Comparison of ENCODE assay signal across 8 cellular contexts in genomic region chr3:149812606-149813366, GRCh38. TPM values are rescaled to one million over a fixed set of nuclear protein-coding genes. Genes with fewer than 3 reads are reported as not detected.
DNase-seq lines count a peak whose midpoint lies in the region; ATAC-seq and TF ChIP-seq lines count a peak whose summit lies in the region.

Gene RNF13, plus strand, starts transcription at chr3:149813215. Its CDS starts 32,812 bp downstream, at chr3:149846027.

- H3K4me1 ChIP-seq in skeletal muscle satellite cell (ENCODE audit: control insufficient read depth, insufficient read depth, low read length): peaks cover 33% of the 10 kb centered on the region

- in situ Hi-C loops in T47D (cut with HindIII; ENCODE audit: low pct_unique_long_range_greater_than_20kb, low sequenced_read_pairs): no loop called here

- CTCF ChIA-PET in AG04450 (lab: Charles Lee): interaction anchor here (1.6 to 2.2 kb wide), 3 partner anchors 39 to 67 kb away, joined by 4 to 13 read pairs (median 8); no protein-coding TSS in a partner anchor

- DNase-seq in AG04450 (ENCODE audit: low read depth, low spot score) (peak; percentile 86), NCI-H2196 treated with DMSO at 0.1 percent for 48 hours (lab: John Stamatoyannopoulos, UW; ENCODE audit: unreplicated experiment) (peak; percentile 93), T47D (ENCODE audit: low read depth in 1 of 2, low spot score in 1 of 2) (peak; percentile 86 to 98)

- POLR2A ChIA-PET in AG04450 (lab: Yijun Ruan, JAX): interaction anchor here (1.2 kb wide), 1 partner anchor 35 kb away, joined by 3 read pairs; no protein-coding TSS in a partner anchor

- ATAC-seq in GM18907 (IDR thresholded peaks at IDR 0.05; ENCODE audit: unreplicated experiment): peak; percentile 95
- peak; percentile 86 for ATAC-seq in HG03139 (IDR thresholded peaks at IDR 0.05; ENCODE audit: unreplicated experiment)

- H3K4me3 ChIP-seq in AG04450 (ENCODE audit: low read depth, low read length) (peak within 1 kb of the TSS; percentile 86), iPS-18c (ENCODE audit: insufficient read depth, low read depth, low read length) (peak within 1 kb of the TSS; percentile 72), skeletal muscle satellite cell (ENCODE audit: low read length) (peak within 1 kb of the TSS; percentile 80)

- H3K9me3 ChIP-seq in AG04450 (ENCODE audit: control insufficient read depth, insufficient read depth, low read length) (no peaks in the 10 kb centered on the region), iPS-18c (ENCODE audit: control insufficient read depth, insufficient read depth, low read length) (no peaks in the 10 kb centered on the region), skeletal muscle satellite cell (replicated peaks; ENCODE audit: low read length) (no peaks in the 10 kb centered on the region)

- H3K27ac ChIP-seq in AG04450 (ENCODE audit: low read depth, low read length): peak within 1 kb of the TSS; percentile 97
- H3K27ac ChIP-seq in VCaP: peak within 1 kb of the TSS; percentile 96

- H3K36me3 ChIP-seq in skeletal muscle satellite cell (ENCODE audit: insufficient read depth, low read length): no peaks in the 10 kb centered on the region

- H3K4me2 ChIP-seq in skeletal muscle satellite cell (ENCODE audit: low read length): peak within 1 kb of the TSS; percentile 92

- no peaks in the 10 kb centered on the region for H3K27me3 ChIP-seq in AG04450 (ENCODE audit: control insufficient read depth, insufficient read depth, low read length)
- no peaks in the 10 kb centered on the region for H3K27me3 ChIP-seq in skeletal muscle satellite cell (ENCODE audit: control insufficient read depth, insufficient read depth, low read length)

- peak within 1 kb of the TSS; percentile 92 for H3K9ac ChIP-seq in skeletal muscle satellite cell (ENCODE audit: low read depth, low read length)

- no peak for TF ChIP-seq CTCF in AG04450 (IDR thresholded peaks at IDR 0.05; ENCODE audit: low read depth, low read length)
- no peak for TF ChIP-seq CTCF in VCaP (conservative IDR thresholded peaks at IDR 0.05)

RNA-seq across cellular contexts. Expression of gene RNF13, which starts in this region (rescaled TPM):
- polyA plus RNA-seq in AG04450 (2011; rRNA removed): 31.4 and 46.3 TPM in 2 replicates
- polyA minus RNA-seq in AG04450 (2011; rRNA and poly(A)+ RNA removed): 39.0 and 46.6 TPM in 2 replicates
- total RNA-seq in skeletal muscle satellite cell (2012; rRNA removed): 45.6 and 64.9 TPM in 2 replicates

Comparison
In these comparisons a context has a peak if more than half of its experiments do, and no peak if none do; other contexts are left out.
1. Peak in every context shown above with its lines: DNase-seq, ATAC-seq, H3K4me3 ChIP-seq and H3K27ac ChIP-seq.